Comparison of ENCODE assay signal across 1 cellular context in genomic region chr2:32436150-32436549, GRCh38.
TF ChIP-seq lines count a peak whose summit lies in the region.

No MANE protein-coding gene starts in this region.

TF ChIP-seq in HEK293, 187 proteins besides CTCF, POLR2A, EP300 and RAD21 (continued from another document):
- TF ChIP-seq ZNF148 (tag by site-specific recombination; IDR thresholded peaks at IDR 0.05; ENCODE audit: borderline replicate concordance) (no peak), ZNF654 (tag by site-specific recombination; IDR thresholded peaks at IDR 0.05; ENCODE audit: low read depth) (no peak), ZBTB11 (tag by site-specific recombination; conservative IDR thresholded peaks at IDR 0.05; ENCODE audit: low read depth) (no peak), ZNF202 (tag by site-specific recombination; IDR thresholded peaks at IDR 0.05; ENCODE audit: borderline replicate concordance) (no peak), ZNF362 (tag by site-specific recombination; IDR thresholded peaks at IDR 0.05) (0 out of 2 replicates have a peak, but pooled peaks have one; percentile 21), ZNF843 (tag by site-specific recombination; IDR thresholded peaks at IDR 0.05) (no peak), ZNF433 (tag by site-specific recombination; IDR thresholded peaks at IDR 0.05; ENCODE audit: low read depth) (no peak), ZNF354C (tag by site-specific recombination; IDR thresholded peaks at IDR 0.05; ENCODE audit: borderline replicate concordance, low read depth) (no peak), ZFP37 (tag by site-specific recombination; IDR thresholded peaks at IDR 0.05) (no peak)
- TF ChIP-seq, protein P1, sequence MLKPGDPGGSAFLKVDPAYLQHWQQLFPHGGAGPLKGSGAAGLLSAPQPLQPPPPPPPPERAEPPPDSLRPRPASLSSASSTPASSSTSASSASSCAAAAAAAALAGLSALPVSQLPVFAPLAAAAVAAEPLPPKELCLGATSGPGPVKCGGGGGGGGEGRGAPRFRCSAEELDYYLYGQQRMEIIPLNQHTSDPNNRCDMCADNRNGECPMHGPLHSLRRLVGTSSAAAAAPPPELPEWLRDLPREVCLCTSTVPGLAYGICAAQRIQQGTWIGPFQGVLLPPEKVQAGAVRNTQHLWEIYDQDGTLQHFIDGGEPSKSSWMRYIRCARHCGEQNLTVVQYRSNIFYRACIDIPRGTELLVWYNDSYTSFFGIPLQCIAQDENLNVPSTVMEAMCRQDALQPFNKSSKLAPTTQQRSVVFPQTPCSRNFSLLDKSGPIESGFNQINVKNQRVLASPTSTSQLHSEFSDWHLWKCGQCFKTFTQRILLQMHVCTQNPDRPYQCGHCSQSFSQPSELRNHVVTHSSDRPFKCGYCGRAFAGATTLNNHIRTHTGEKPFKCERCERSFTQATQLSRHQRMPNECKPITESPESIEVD (tag by site-specific recombination; IDR thresholded peaks at IDR 0.05), result peak; percentile 87
- TF ChIP-seq, protein P2, sequence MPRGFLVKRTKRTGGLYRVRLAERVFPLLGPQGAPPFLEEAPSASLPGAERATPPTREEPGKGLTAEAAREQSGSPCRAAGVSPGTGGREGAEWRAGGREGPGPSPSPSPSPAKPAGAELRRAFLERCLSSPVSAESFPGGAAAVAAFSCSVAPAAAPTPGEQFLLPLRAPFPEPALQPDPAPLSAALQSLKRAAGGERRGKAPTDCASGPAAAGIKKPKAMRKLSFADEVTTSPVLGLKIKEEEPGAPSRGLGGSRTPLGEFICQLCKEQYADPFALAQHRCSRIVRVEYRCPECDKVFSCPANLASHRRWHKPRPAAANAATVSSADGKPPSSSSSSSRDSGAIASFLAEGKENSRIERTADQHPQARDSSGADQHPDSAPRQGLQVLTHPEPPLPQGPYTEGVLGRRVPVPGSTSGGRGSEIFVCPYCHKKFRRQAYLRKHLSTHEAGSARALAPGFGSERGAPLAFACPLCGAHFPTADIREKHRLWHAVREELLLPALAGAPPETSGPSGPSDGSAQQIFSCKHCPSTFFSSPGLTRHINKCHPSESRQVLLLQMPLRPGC (tag by site-specific recombination; IDR thresholded peaks at IDR 0.05), result no peak
